ENCODE assay signal across 8 cellular contexts in genomic region chr9:72364679-72365524, GRCh38. TPM values are rescaled to one million over a fixed set of nuclear protein-coding genes. Genes with fewer than 3 reads are reported as not detected.
DNase-seq lines count a peak whose midpoint lies in the region; ATAC-seq and TF ChIP-seq lines count a peak whose summit lies in the region.

Gene ZFAND5 (minus strand): TSS chr9:72365208. CDS start chr9:72360778, 4,430 bp downstream.

- H3K27me3 Mint-ChIP-seq in endodermal cell (ENCODE audit: insufficient read depth): no peaks in the 10 kb centered on the region

- peaks cover 28% of the 10 kb centered on the region for H3K36me3 Mint-ChIP-seq in endodermal cell (ENCODE audit: low read depth)

- H3K4me1 ChIP-seq in NT2/D1 (ENCODE audit: insufficient read depth, insufficient read length) (no peaks in the 10 kb centered on the region), endodermal cell (ENCODE audit: control insufficient read depth, insufficient read depth, low read length) (peaks cover 10% of the 10 kb centered on the region)

- H3K36me3 ChIP-seq in NT2/D1 (ENCODE audit: insufficient read depth, insufficient read length, low read length) (peaks cover 39% of the 10 kb centered on the region), endodermal cell (ENCODE audit: control insufficient read depth, insufficient read depth, low read length) (peaks cover 30% of the 10 kb centered on the region)

- H3K9me3 ChIP-seq in NT2/D1 (ENCODE audit: insufficient read depth, low read length) (no peaks in the 10 kb centered on the region), endodermal cell (ENCODE audit: control insufficient read depth, low read length) (no peaks in the 10 kb centered on the region)

- peak within 1 kb of the TSS; percentile 99 for H3K27ac ChIP-seq in endodermal cell (ENCODE audit: low read depth, low read length)

- peak within 1 kb of the TSS; percentile 99 for H3K27ac Mint-ChIP-seq in endodermal cell

- H3K9ac ChIP-seq in NT2/D1 (ENCODE audit: insufficient read length, low read depth): peak within 1 kb of the TSS; percentile 100
- H3K9ac ChIP-seq in endodermal cell (ENCODE audit: extremely low read depth, low read length, poor library complexity, severe bottlenecking): peak within 1 kb of the TSS; percentile 98

- H3K4me3 ChIP-seq in NT2/D1 (ENCODE audit: insufficient read length, low read depth) (peak within 1 kb of the TSS; percentile 92), endodermal cell (ENCODE audit: low read length) (peak within 1 kb of the TSS; percentile 100)

- H3K9me3 Mint-ChIP-seq in endodermal cell: no peaks in the 10 kb centered on the region

- peaks cover 34% of the 10 kb centered on the region for H3K4me1 Mint-ChIP-seq in endodermal cell

- H3K4me3 Mint-ChIP-seq in endodermal cell: peak within 1 kb of the TSS; percentile 89

- ATAC-seq in GM21360 (IDR thresholded peaks at IDR 0.05; ENCODE audit: unreplicated experiment): peak; percentile 73

- TF ChIP-seq CTCF in endodermal cell (conservative IDR thresholded peaks at IDR 0.05): no peak

- WGBS in endodermal cell (ENCODE audit: insufficient coverage in 1 of 2, insufficient read length in 1 of 2), 2 experiments: 0 to 1% methylated on average over 33 to 110 of the region's 110 CpGs

- H3K27me3 ChIP-seq in NT2/D1 (ENCODE audit: insufficient read depth, insufficient read length) (no peaks in the 10 kb centered on the region), endodermal cell (ENCODE audit: control insufficient read depth, insufficient read depth, low read length, poor library complexity, severe bottlenecking) (no peaks in the 10 kb centered on the region)

- DNase-seq in COR-L47 (lab: John Stamatoyannopoulos, UW): peak; percentile 99
- DNase-seq in HT1080 (ENCODE audit: low read depth): peak; percentile 96
- DNase-seq in NT2/D1 (ENCODE audit: low read depth, low spot score): peak; percentile 89
- DNase-seq in activated CD8-positive, alpha-beta memory T cell treated with anti-CD3 and anti-CD28 coated beads, Interleukin-2, amount 50 U/mL, for 1 hour (ENCODE audit: extremely low read depth): peak; percentile 81
- DNase-seq in endodermal cell: peak; percentile 99
- DNase-seq in mesenteric fat pad (ENCODE audit: low spot score): peak; percentile 97
- peak; percentile 79 for DNase-seq in stimulated activated CD8-positive, alpha-beta memory T cell treated with anti-CD3 and anti-CD28 coated beads, Interleukin-15, amount 100 ng/mL, for 24 hours (ENCODE audit: low read depth)

RNA-seq across cellular contexts. Expression of gene ZFAND5, which starts in this region (rescaled TPM):
- 93.4 and 112 TPM in 2 replicates for total RNA-seq in HT1080 (2014; rRNA removed; shearing (Covaris generic))
- 110 and 120 TPM in 2 replicates for polyA plus RNA-seq in HT1080 (2015; cell fraction: cytosol; rRNA removed)
- polyA plus RNA-seq in HT1080 (2015; cell fraction: nucleus; rRNA removed): 138 and 149 TPM in 2 replicates
- total RNA-seq in endodermal cell (100 to 1,000 TPM; 121 to 137 TPM), mesenteric fat pad (377 TPM)
- polyA plus RNA-seq in endodermal cell (2013, experiment 1 of 2): 192 TPM
- 169 TPM for polyA plus RNA-seq in endodermal cell (2013, experiment 2 of 2)

Comparison
In these comparisons a context has a peak if more than half of its experiments do, and no peak if none do; other contexts are left out.
1. Peak in every context shown above with its lines: DNase-seq, ATAC-seq, H3K4me3 ChIP-seq and H3K27ac ChIP-seq.